In genomic region chr5:108720416-108720815, GRCh38 we compare ENCODE assay signal across 12 cellular contexts. TPM values are rescaled to one million over a fixed set of nuclear protein-coding genes. Genes with fewer than 3 reads are reported as not detected.
A peak's percentile ranks its signal among the peaks of the same experiment; 100 is the strongest.
DNase-seq lines count a peak whose midpoint lies in the region; ATAC-seq and TF ChIP-seq lines count a peak whose summit lies in the region.
"Had no signal": no experiment of that assay in that cellular context is flagged by ENCODE, and none has a peak within 500 bp of the region (broad histone marks: within the 10 kb centered on the region; RNA-seq: fewer than 3 reads in every experiment).

No MANE protein-coding gene starts in this region.

- H3K4me1 Mint-ChIP-seq in HFFc6 (ENCODE audit: low read depth): no peaks in the 10 kb centered on the region

- no peak for DNase-seq in activated CD4-positive, CD25-positive, alpha-beta regulatory T cell treated with anti-CD3 and anti-CD28 coated beads, Interleukin-2, amount 50 U/mL, for 72 hours
- DNase-seq in middle frontal gyrus (ENCODE audit: extremely low spot score, low spot score) (no peak), HFFc6 (no peak), NCI-H2196 treated with DMSO at 0.1 percent for 48 hours (lab: John Stamatoyannopoulos, UW; ENCODE audit: unreplicated experiment) (no peak)
- DNase-seq: body of pancreas, NCI-H1105 treated with DMSO at 0.1 percent for 48 hours, posterior cingulate gyrus had no signal

- no peak overlapping the region for H3K4me3 ChIP-seq in parathyroid adenoma (ENCODE audit: low read depth, low read length)
- H3K4me3 ChIP-seq: A549, body of pancreas had no signal

- H3K4me2 ChIP-seq in parathyroid adenoma (ENCODE audit: low read length): no peak overlapping the region
- H3K4me2 ChIP-seq: A549 had no signal

- no peak overlapping the region for H3K4me3 Mint-ChIP-seq in HFFc6

- H3K27ac Mint-ChIP-seq in HFFc6: no peak overlapping the region

- no peak overlapping the region for H3K9ac ChIP-seq in parathyroid adenoma

- peak overlapping the region; percentile 29 for H2AFZ ChIP-seq in parathyroid adenoma

- TF ChIP-seq CTCF in parathyroid adenoma (IDR thresholded peaks at IDR 0.05): no peak
- TF ChIP-seq CTCF in HFFc6 (IDR thresholded peaks at IDR 0.05): no peak

- no peaks in the 10 kb centered on the region for H3K79me2 ChIP-seq in parathyroid adenoma

- H3K36me3 ChIP-seq in parathyroid adenoma (ENCODE audit: control insufficient read depth, insufficient read depth, low read length): no peaks in the 10 kb centered on the region

- no peaks in the 10 kb centered on the region for H3K36me3 Mint-ChIP-seq in HFFc6 (ENCODE audit: low read depth)

- peaks cover 2% of the 10 kb centered on the region for H3K27me3 Mint-ChIP-seq in HFFc6 (ENCODE audit: insufficient read depth)

- H3K27me3 ChIP-seq in parathyroid adenoma (ENCODE audit: control insufficient read depth, insufficient read depth, low read length): no peaks in the 10 kb centered on the region
- H3K27me3 ChIP-seq: body of pancreas had no signal

- peak; percentile 20 to 38 for ATAC-seq in activated CD4-positive, CD25-positive, alpha-beta regulatory T cell treated with anti-CD3 and anti-CD28 coated beads, Interleukin-2, amount 50 U/mL, for 24 hours
- peak; percentile 94 for ATAC-seq in HG02588 (IDR thresholded peaks at IDR 0.05; ENCODE audit: unreplicated experiment)
- peak; percentile 95 for ATAC-seq in HG03571 (IDR thresholded peaks at IDR 0.05; ENCODE audit: unreplicated experiment)
- ATAC-seq: A549, body of pancreas had no signal

- H3K27ac ChIP-seq in parathyroid adenoma: no peak overlapping the region
- H3K27ac ChIP-seq: A549, body of pancreas had no signal

- H3K9me3 ChIP-seq in parathyroid adenoma (ENCODE audit: control insufficient read depth, low read length): no peaks in the 10 kb centered on the region
- H3K9me3 ChIP-seq: A549, body of pancreas had no signal

- H3K9me3 Mint-ChIP-seq in HFFc6: no peaks in the 10 kb centered on the region

- H3K4me1 ChIP-seq in parathyroid adenoma: no peaks in the 10 kb centered on the region
- H3K4me1 ChIP-seq: A549, body of pancreas had no signal

RNA-seq across cellular contexts. Expression of gene FER, which starts 27.3 kb away (rescaled TPM):
- 10 to 100 TPM; 20.2 to 24.6 (median 22.9) TPM for total RNA-seq in HFFc6 (2021; fragmentation: NEBNext Ultra II Directional; extraction: Animal tissue kit (Norgen Biotek cat#: 25700))

Comparison
In these comparisons a context has a peak if more than half of its experiments do, and no peak if none do; other contexts are left out.
1. ATAC-seq: peak in every context shown above with its lines; median percentile 95 in HG03571; 94 in HG02588; 29 in activated CD4-positive, CD25-positive, alpha-beta regulatory T cell treated with anti-CD3 and anti-CD28 coated beads, Interleukin-2, amount 50 U/mL, for 24 hours.